Comparison of ENCODE assay signal across 32 cellular contexts in the genomic region with DNA sequence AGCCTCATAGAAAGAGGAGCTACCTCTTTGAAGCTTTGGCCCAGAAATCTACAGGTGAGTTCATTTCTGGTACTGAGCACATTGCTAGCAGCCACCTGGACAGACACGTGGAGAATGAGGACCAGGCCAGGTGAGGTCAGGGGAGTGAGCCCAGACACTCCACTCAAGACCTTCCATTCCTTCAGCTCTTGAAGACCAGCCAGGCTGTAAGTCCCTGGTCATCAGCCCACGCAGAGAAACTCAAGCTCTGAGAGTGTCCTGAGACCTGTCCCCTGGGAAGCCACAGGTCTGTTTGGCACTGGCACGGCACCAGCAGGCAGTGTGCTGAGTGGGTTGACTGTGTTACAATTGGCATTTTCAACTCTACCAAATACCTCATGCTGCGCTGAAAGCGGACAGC. TPM values are rescaled to one million over a fixed set of nuclear protein-coding genes. Genes with fewer than 3 reads are reported as not detected.
"Had no signal": no experiment of that assay in that cellular context is flagged by ENCODE, and none has a peak within 500 bp of the region (broad histone marks: within the 10 kb centered on the region; RNA-seq: fewer than 3 reads in every experiment).

No MANE protein-coding gene starts in this region.

- H3K4me1 ChIP-seq: SJSA1 had no signal

- H3K27me3 ChIP-seq: MG63 had no signal

- H3K4me3 ChIP-seq: K562, MG63, PC-9, SJSA1 had no signal

- DNase-seq: Kasumi-1, KG1, MG63, NCI-H1048, NCI-H1092 treated with DMSO at 0.1 percent for 48 hours, NCI-H1105 treated with DMSO at 0.1 percent for 48 hours, NCI-H1417, NCI-H1436, NCI-H146, NCI-H1694, NCI-H187, NCI-H1930, NCI-H2029 treated with DMSO at 0.1 percent for 48 hours, NCI-H2171 treated with DMSO at 0.1 percent for 48 hours, NCI-H2227 treated with DMSO at 0.1 percent for 48 hours, NCI-H345, NCI-H446, NCI-H510A treated with DMSO at 0.1 percent for 48 hours, NCI-H524 treated with DMSO at 0.1 percent for 48 hours, NCI-H526 treated with DMSO at 0.1 percent for 48 hours, NCI-H774, PC-9, SHP77 treated with DMSO at 0.1 percent for 48 hours, SK-N-SH, SW 1271 had no signal

- H3K9me3 ChIP-seq: MG63, SJSA1, SK-N-SH had no signal

- H3K27ac ChIP-seq: PC-9, RWPE1, SJSA1 had no signal

- H3K36me3 ChIP-seq: MG63, SJSA1 had no signal

RNA-seq across cellular contexts. Expression of a gene that starts 27.4 kb away (rescaled TPM):
- total RNA-seq: M059J, OCI-LY7, PC-9, Right ventricle myocardium inferior, RPMI7951, SJSA1 had no signal
